11 cellular contexts compared by ENCODE assay signal in the genomic region with DNA sequence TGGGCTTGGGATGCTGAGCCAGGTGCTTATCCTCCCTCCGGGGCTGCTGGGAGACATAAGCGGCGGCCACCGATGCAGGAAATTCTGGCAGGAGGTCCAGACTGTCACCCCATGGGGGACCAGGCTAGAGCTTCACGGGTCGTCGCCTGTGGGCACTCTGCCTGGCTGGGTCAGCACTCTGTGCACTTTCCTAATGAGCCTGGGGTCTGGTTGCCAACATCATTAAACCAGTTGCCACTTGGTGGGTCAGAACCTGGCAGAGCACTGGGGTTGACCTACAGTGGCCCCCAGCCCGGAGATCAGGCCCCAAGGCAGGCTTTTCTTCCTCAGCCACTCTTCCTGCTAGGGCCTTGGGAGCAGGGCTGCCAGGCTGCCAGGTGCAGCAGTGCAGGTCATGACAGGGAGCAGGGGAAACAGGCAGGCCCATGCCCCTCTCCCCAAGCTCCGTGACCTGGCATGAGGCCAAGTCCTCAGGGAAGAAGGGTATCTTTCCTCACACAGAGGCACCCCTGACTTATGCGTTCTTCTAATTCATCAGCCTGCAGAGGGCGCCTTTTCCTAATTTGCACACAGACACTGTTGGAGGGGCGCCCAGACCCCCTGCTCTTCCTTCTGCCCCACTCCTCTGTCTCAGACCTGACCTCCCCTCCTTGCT.
A peak's percentile ranks its signal among the peaks of the same experiment; 100 is the strongest.
DNase-seq lines count a peak whose midpoint lies in the region; ATAC-seq, FAIRE-seq and TF ChIP-seq lines count a peak whose summit lies in the region.
"Had no signal": no experiment of that assay in that cellular context is flagged by ENCODE, and none has a peak within 500 bp of the region (broad histone marks: within the 10 kb centered on the region; RNA-seq: fewer than 3 reads in every experiment).

No MANE protein-coding gene starts in this region.

- peak; percentile 56; the same call in 1 of the 2 replicates for TF ChIP-seq CTCF in HEK293 (tag by site-specific recombination; IDR thresholded peaks at IDR 0.05)
- peak; percentile 87 for TF ChIP-seq CTCF in WERI-Rb-1 (IDR thresholded peaks at IDR 0.05; ENCODE audit: low read depth, low read length)
- no peak for TF ChIP-seq CTCF in mucosa of descending colon (IDR thresholded peaks at IDR 0.05)

- DNase-seq in NCI-H2029 treated with DMSO at 0.1 percent for 48 hours (lab: John Stamatoyannopoulos, UW) = peak; percentile 7
- DNase-seq in NCI-H2029 (lab: John Stamatoyannopoulos, UW) = no peak
- DNase-seq in WERI-Rb-1 = peak; percentile 81
- DNase-seq in mucosa of descending colon = peak in 1 of 3 donors; percentile 49
- DNase-seq in medulla oblongata (ENCODE audit: extremely low spot score) = no peak
- no peak for DNase-seq in GM12892 (ENCODE audit: insufficient read length)
- DNase-seq: IMR-90; stimulated activated CD4-positive, alpha-beta T cell treated with anti-CD3 and anti-CD28 coated beads, Interleukin-1b, Interleukin-23, amount 100 ng/mL, for 48 hours had no signal

- H3K36me3 ChIP-seq in HEK293 (ENCODE audit: control insufficient read depth in 2 of 2, insufficient read depth in 1 of 2, low read length in 2 of 2) (no peaks in the 10 kb centered on the region), WERI-Rb-1 (no peaks in the 10 kb centered on the region), mucosa of descending colon (ENCODE audit: low read depth) (no peaks in the 10 kb centered on the region)

- intact Hi-C loops in mucosa of descending colon (cut with DNase I, micrococcal nuclease) = no loop called here

- no peak overlapping the region for H3K4me3 ChIP-seq in HEK293 (ENCODE audit: low read depth, low read length)
- no peak overlapping the region for H3K4me3 ChIP-seq in WERI-Rb-1 (ENCODE audit: low read depth, low read length)
- no peak overlapping the region for H3K4me3 ChIP-seq in mucosa of descending colon

- no peak for TF ChIP-seq POLR2A in GM12892 (IDR thresholded peaks at IDR 0.05; ENCODE audit: low read depth, low read length)

- POLR2A ChIA-PET in HEK293 (lab: Yijun Ruan, JAX) = no interaction called here

- CTCF ChIA-PET in HEK293 (lab: Yijun Ruan, JAX) = interaction anchor here (0.6 to 4.3 kb wide), 29 partner anchors 9 to 1030 kb away, joined by 3 to 24 read pairs (median 4); no protein-coding TSS in a partner anchor

- no peak for FAIRE-seq in GM12892 (lab: Jason Lieb, UNC)

- H3K27ac ChIP-seq in HEK293 (ENCODE audit: extremely low read depth, low read depth, low read length) (no peak overlapping the region), WERI-Rb-1 (peak overlapping the region; percentile 51)

- no peaks in the 10 kb centered on the region for H3K27me3 ChIP-seq in WERI-Rb-1 (ENCODE audit: insufficient read depth, low read depth, severe bottlenecking)

- H3K4me1 ChIP-seq in HEK293 (ENCODE audit: control insufficient read depth, insufficient read depth, low read length) = no peaks in the 10 kb centered on the region; the same call in 1 of the 2 replicates
- no peaks in the 10 kb centered on the region for H3K4me1 ChIP-seq in mucosa of descending colon (ENCODE audit: low read depth)

- H3K9me3 ChIP-seq in HEK293 (ENCODE audit: control insufficient read depth, insufficient read depth, low read depth, low read length) = no peaks in the 10 kb centered on the region
- H3K9me3 ChIP-seq in WERI-Rb-1 (ENCODE audit: severe bottlenecking) = no peaks in the 10 kb centered on the region
- H3K9me3 ChIP-seq in mucosa of descending colon = no peaks in the 10 kb centered on the region

- ATAC-seq in mucosa of descending colon (peak; percentile 12), HG02759 (IDR thresholded peaks at IDR 0.05; ENCODE audit: unreplicated experiment) (no peak)
- ATAC-seq: left colon had no signal

TF ChIP-seq in HEK293, 187 proteins besides CTCF, POLR2A, EP300 and RAD21 (continues in another document):
- TF ChIP-seq ZNF354C (tag by site-specific recombination; IDR thresholded peaks at IDR 0.05; ENCODE audit: borderline replicate concordance, low read depth) (no peak), ELK4 (IDR thresholded peaks at IDR 0.05; ENCODE audit: borderline replicate concordance, low read depth, low read length) (no peak), ZNF433 (tag by site-specific recombination; IDR thresholded peaks at IDR 0.05; ENCODE audit: low read depth) (no peak), ZNF510 (tag by site-specific recombination; IDR thresholded peaks at IDR 0.05; ENCODE audit: insufficient replicate concordance) (no peak), ZIC2 (tag by site-specific recombination; IDR thresholded peaks at IDR 0.05) (peak; percentile 74), GLIS2 (tag by site-specific recombination; IDR thresholded peaks at IDR 0.05) (0 out of 2 replicates have a peak, but pooled peaks have one; percentile 10), ZNF701 (tag by site-specific recombination; IDR thresholded peaks at IDR 0.05) (no peak), PATZ1 (tag by site-specific recombination; IDR thresholded peaks at IDR 0.05) (peak; percentile 44; the same call in 1 of the 2 replicates), ZNF302 (tag by site-specific recombination; IDR thresholded peaks at IDR 0.05; ENCODE audit: low read depth) (no peak), ZSCAN30 (tag by site-specific recombination; IDR thresholded peaks at IDR 0.05) (no peak), ZSCAN23 (tag by site-specific recombination; IDR thresholded peaks at IDR 0.05) (no peak), ZNF37A (tag by site-specific recombination; IDR thresholded peaks at IDR 0.05) (no peak), ZNF654 (tag by site-specific recombination; IDR thresholded peaks at IDR 0.05; ENCODE audit: low read depth) (peak; percentile 36), ZNF843 (tag by site-specific recombination; IDR thresholded peaks at IDR 0.05) (no peak)
- TF ChIP-seq, protein P1, sequence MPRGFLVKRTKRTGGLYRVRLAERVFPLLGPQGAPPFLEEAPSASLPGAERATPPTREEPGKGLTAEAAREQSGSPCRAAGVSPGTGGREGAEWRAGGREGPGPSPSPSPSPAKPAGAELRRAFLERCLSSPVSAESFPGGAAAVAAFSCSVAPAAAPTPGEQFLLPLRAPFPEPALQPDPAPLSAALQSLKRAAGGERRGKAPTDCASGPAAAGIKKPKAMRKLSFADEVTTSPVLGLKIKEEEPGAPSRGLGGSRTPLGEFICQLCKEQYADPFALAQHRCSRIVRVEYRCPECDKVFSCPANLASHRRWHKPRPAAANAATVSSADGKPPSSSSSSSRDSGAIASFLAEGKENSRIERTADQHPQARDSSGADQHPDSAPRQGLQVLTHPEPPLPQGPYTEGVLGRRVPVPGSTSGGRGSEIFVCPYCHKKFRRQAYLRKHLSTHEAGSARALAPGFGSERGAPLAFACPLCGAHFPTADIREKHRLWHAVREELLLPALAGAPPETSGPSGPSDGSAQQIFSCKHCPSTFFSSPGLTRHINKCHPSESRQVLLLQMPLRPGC (tag by site-specific recombination; IDR thresholded peaks at IDR 0.05) = no peak

Comparison
In these comparisons a context has a peak if more than half of its experiments do, and no peak if none do; other contexts are left out.
1. DNase-seq: peak in NCI-H2029 treated with DMSO at 0.1 percent for 48 hours (single experiment) and WERI-Rb-1 (single experiment); none in NCI-H2029 (single experiment), medulla oblongata (single experiment) and GM12892 (single experiment).